Comparison of ENCODE assay signal across 1 cellular context in genomic region chr17:15451681-15452080, GRCh38.
TF ChIP-seq lines count a peak whose summit lies in the region.

No MANE protein-coding gene starts in this region.

TF ChIP-seq in SK-N-SH treated with all-trans-retinoic acid at 6 μM for 48 hours, 23 proteins besides CTCF, POLR2A, EP300 and RAD21 (continued from another document):
- TF ChIP-seq CSRNP3 (CRISPR knock-in tag; IDR thresholded peaks at IDR 0.05) (no peak), ISL1 (CRISPR knock-in tag; IDR thresholded peaks at IDR 0.05) (no peak), TCF4 (CRISPR knock-in tag; IDR thresholded peaks at IDR 0.05; ENCODE audit: borderline replicate concordance) (no peak), CSDC2 (CRISPR knock-in tag; IDR thresholded peaks at IDR 0.05) (no peak), BACH2 (CRISPR knock-in tag; IDR thresholded peaks at IDR 0.05; ENCODE audit: borderline replicate concordance) (no peak)
TF ChIP-seq in SK-N-SH treated with all-trans-retinoic acid at 6 μM for 48 hours: peak in this region for 0.
